Comparison of ENCODE assay signal across 8 cellular contexts in the genomic region with DNA sequence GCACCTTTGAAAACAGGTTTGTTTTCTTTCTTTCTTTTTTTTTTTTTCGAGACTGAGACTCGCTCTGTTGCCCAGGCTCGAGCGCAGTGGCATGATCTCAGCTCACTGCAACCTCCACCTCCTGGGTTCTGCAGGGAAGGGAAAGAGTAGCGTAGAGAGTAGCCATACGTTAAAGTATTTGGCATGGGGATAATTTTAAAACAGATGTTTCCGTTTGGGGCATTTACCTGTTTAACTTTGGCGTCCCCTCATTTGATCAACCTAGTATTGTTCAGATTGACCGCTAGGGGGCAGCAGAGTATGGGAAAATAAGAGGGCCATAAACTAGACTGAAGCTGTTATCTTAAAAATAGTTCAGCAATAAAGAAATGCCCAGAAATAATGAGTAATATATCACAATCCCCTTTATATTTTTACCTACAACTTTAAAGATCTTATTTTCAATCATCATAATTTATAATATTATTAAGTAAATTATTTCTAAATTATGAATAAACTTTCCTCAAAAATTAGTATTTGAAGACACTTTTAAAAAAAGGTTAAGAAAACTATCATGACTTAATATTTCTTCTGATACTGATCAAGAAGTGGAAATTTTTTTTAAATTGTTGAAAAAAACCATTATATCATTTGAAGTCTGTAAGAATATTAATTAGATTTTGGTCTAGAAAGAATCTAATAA. TPM values are rescaled to one million over a fixed set of nuclear protein-coding genes. Genes with fewer than 3 reads are reported as not detected.
DNase-seq lines count a peak whose midpoint lies in the region; ATAC-seq and TF ChIP-seq lines count a peak whose summit lies in the region.

No MANE protein-coding gene starts in this region.

- intact Hi-C loops in left colon (cut with DNase I, micrococcal nuclease) = no loop called here

- peaks cover 11% of the 10 kb centered on the region for H3K4me1 Mint-ChIP-seq in WTC11

- peaks cover 13% of the 10 kb centered on the region for H3K36me3 Mint-ChIP-seq in WTC11

- POLR2A ChIA-PET in WTC11 (lab: Charles Lee) = no interaction called here

- CTCF ChIA-PET in WTC11 (lab: Charles Lee) = interaction anchor here (0.5 to 1.7 kb wide), 10 partner anchors 13 to 399 kb away, joined by 3 to 14 read pairs (median 4); a partner anchor contains a TSS

- DNase-seq in NK-92 treated with Interleukin-12 subunit alpha and Interleukin-12 subunit beta, amount 100 ng/mL, for 24 hours (lab: John Stamatoyannopoulos, UW) = peak; percentile 56
- no peak for DNase-seq in NK-92 (lab: John Stamatoyannopoulos, UW; ENCODE audit: unreplicated experiment)
- DNase-seq in NCI-H2171 (lab: John Stamatoyannopoulos, UW) = peak; percentile 47
- DNase-seq in WTC11 (ENCODE audit: low spot score) = peak; percentile 58
- DNase-seq in cerebellar cortex (ENCODE audit: low spot score) = peak; percentile 79
- DNase-seq in left colon = peak; percentile 39 to 47
- peak; percentile 80 for DNase-seq in stimulated activated CD4-positive, alpha-beta T cell treated with anti-CD3 and anti-CD28 coated beads, Interleukin-4, amount 100 ng/mL, for 24 hours

- H3K4me3 Mint-ChIP-seq in WTC11 = peak overlapping the region; percentile 62

- ATAC-seq in HG02970 (IDR thresholded peaks at IDR 0.05; ENCODE audit: low FRiP score, unreplicated experiment) = peak; percentile 76
- ATAC-seq in WTC11 = peak; percentile 85
- peak; percentile 79 for ATAC-seq in left colon

- peak; percentile 82 for TF ChIP-seq CTCF in WTC11 (IDR thresholded peaks at IDR 0.05)

- peaks cover 30% of the 10 kb centered on the region for H3K9me3 Mint-ChIP-seq in WTC11

- no peaks in the 10 kb centered on the region for H3K27me3 Mint-ChIP-seq in WTC11 (ENCODE audit: low read depth)

- peak overlapping the region; percentile 92; the same call in 1 of the 2 replicates for H3K27ac Mint-ChIP-seq in WTC11

TF ChIP-seq in WTC11, 78 proteins besides CTCF, POLR2A, EP300 and RAD21:
- TF ChIP-seq CREM (CRISPR knock-in tag; IDR thresholded peaks at IDR 0.05) (no peak), ZNF396 (CRISPR knock-in tag; IDR thresholded peaks at IDR 0.05; ENCODE audit: borderline replicate concordance) (no peak), SOX15 (CRISPR knock-in tag; IDR thresholded peaks at IDR 0.05) (no peak), KAT7 (CRISPR knock-in tag; IDR thresholded peaks at IDR 0.05; ENCODE audit: borderline replicate concordance) (no peak), ZNF416 (CRISPR knock-in tag; IDR thresholded peaks at IDR 0.05) (no peak), NFYB (CRISPR knock-in tag; conservative IDR thresholded peaks at IDR 0.05; ENCODE audit: low read depth) (no peak), FOXK1 (CRISPR knock-in tag; IDR thresholded peaks at IDR 0.05) (no peak), TEAD1 (CRISPR knock-in tag; IDR thresholded peaks at IDR 0.05) (no peak), ZNF138 (CRISPR knock-in tag; conservative IDR thresholded peaks at IDR 0.05) (no peak), TEAD4 (CRISPR knock-in tag; IDR thresholded peaks at IDR 0.05) (no peak), JUN (CRISPR knock-in tag; IDR thresholded peaks at IDR 0.05) (no peak)
- TF ChIP-seq, protein P1, sequence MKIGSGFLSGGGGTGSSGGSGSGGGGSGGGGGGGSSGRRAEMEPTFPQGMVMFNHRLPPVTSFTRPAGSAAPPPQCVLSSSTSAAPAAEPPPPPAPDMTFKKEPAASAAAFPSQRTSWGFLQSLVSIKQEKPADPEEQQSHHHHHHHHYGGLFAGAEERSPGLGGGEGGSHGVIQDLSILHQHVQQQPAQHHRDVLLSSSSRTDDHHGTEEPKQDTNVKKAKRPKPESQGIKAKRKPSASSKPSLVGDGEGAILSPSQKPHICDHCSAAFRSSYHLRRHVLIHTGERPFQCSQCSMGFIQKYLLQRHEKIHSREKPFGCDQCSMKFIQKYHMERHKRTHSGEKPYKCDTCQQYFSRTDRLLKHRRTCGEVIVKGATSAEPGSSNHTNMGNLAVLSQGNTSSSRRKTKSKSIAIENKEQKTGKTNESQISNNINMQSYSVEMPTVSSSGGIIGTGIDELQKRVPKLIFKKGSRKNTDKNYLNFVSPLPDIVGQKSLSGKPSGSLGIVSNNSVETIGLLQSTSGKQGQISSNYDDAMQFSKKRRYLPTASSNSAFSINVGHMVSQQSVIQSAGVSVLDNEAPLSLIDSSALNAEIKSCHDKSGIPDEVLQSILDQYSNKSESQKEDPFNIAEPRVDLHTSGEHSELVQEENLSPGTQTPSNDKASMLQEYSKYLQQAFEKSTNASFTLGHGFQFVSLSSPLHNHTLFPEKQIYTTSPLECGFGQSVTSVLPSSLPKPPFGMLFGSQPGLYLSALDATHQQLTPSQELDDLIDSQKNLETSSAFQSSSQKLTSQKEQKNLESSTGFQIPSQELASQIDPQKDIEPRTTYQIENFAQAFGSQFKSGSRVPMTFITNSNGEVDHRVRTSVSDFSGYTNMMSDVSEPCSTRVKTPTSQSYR (CRISPR knock-in tag; IDR thresholded peaks at IDR 0.05) = no peak
- TF ChIP-seq, protein P2, sequence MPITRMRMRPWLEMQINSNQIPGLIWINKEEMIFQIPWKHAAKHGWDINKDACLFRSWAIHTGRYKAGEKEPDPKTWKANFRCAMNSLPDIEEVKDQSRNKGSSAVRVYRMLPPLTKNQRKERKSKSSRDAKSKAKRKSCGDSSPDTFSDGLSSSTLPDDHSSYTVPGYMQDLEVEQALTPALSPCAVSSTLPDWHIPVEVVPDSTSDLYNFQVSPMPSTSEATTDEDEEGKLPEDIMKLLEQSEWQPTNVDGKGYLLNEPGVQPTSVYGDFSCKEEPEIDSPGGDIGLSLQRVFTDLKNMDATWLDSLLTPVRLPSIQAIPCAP (CRISPR knock-in tag; IDR thresholded peaks at IDR 0.05) = no peak
- TF ChIP-seq, protein P3, sequence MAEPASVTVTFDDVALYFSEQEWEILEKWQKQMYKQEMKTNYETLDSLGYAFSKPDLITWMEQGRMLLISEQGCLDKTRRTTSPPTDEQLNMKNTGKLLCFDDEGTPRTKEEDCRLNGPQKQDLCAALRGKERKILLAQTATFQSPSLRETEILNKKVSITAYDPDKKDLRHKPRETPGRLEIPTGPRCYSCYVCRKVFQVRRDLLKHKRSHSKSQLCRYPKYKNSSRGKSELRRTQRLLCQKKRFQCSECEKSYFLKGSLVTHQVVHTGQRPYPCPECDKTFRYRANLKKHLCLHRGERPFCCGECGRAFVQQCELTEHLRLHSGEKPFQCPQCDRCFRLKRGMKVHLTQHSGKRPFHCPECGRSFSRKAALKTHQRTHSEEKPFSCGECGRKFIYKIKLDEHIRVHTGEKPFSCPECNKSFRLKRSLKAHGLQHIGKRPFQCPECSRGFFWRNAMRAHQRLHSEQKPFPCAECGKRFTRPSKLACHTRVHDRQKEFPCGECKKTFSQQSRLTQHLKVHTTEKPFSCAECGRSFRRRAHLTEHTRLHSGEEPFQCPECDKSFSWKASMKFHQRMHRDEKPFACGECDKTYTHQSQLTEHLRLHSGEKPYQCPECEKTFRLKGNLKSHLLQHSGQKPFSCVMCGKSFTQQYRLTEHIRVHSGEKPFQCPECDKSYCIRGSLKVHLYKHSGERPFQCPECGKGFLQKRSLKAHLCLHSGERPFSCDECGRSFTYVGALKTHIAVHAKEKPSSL (CRISPR knock-in tag; conservative IDR thresholded peaks at IDR 0.05) = no peak
- TF ChIP-seq, protein P4, sequence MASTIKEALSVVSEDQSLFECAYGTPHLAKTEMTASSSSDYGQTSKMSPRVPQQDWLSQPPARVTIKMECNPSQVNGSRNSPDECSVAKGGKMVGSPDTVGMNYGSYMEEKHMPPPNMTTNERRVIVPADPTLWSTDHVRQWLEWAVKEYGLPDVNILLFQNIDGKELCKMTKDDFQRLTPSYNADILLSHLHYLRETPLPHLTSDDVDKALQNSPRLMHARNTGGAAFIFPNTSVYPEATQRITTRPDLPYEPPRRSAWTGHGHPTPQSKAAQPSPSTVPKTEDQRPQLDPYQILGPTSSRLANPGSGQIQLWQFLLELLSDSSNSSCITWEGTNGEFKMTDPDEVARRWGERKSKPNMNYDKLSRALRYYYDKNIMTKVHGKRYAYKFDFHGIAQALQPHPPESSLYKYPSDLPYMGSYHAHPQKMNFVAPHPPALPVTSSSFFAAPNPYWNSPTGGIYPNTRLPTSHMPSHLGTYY (CRISPR knock-in tag; IDR thresholded peaks at IDR 0.05) = no peak
- TF ChIP-seq, protein P5, sequence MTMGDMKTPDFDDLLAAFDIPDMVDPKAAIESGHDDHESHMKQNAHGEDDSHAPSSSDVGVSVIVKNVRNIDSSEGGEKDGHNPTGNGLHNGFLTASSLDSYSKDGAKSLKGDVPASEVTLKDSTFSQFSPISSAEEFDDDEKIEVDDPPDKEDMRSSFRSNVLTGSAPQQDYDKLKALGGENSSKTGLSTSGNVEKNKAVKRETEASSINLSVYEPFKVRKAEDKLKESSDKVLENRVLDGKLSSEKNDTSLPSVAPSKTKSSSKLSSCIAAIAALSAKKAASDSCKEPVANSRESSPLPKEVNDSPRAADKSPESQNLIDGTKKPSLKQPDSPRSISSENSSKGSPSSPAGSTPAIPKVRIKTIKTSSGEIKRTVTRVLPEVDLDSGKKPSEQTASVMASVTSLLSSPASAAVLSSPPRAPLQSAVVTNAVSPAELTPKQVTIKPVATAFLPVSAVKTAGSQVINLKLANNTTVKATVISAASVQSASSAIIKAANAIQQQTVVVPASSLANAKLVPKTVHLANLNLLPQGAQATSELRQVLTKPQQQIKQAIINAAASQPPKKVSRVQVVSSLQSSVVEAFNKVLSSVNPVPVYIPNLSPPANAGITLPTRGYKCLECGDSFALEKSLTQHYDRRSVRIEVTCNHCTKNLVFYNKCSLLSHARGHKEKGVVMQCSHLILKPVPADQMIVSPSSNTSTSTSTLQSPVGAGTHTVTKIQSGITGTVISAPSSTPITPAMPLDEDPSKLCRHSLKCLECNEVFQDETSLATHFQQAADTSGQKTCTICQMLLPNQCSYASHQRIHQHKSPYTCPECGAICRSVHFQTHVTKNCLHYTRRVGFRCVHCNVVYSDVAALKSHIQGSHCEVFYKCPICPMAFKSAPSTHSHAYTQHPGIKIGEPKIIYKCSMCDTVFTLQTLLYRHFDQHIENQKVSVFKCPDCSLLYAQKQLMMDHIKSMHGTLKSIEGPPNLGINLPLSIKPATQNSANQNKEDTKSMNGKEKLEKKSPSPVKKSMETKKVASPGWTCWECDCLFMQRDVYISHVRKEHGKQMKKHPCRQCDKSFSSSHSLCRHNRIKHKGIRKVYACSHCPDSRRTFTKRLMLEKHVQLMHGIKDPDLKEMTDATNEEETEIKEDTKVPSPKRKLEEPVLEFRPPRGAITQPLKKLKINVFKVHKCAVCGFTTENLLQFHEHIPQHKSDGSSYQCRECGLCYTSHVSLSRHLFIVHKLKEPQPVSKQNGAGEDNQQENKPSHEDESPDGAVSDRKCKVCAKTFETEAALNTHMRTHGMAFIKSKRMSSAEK (CRISPR knock-in tag; IDR thresholded peaks at IDR 0.05; ENCODE audit: borderline replicate concordance) = no peak

RNA-seq across cellular contexts. Expression of a gene that starts 7.6 kb away (rescaled TPM):
- total RNA-seq in WTC11 (2021) = not detected in 3 replicates
- total RNA-seq in left colon = not detected

RNA-seq across cellular contexts. Expression of a gene that starts 17.5 kb away (rescaled TPM):
- total RNA-seq in WTC11 (2021) (25.6 to 30.4 TPM (median 26.5 TPM) in 3 replicates), left colon (10 to 100 TPM; 52.4 to 70.9 TPM)

RNA-seq across cellular contexts. Expression of a gene that starts 22.0 kb away (rescaled TPM):
- total RNA-seq in WTC11 (2021) = not detected in 3 replicates
- total RNA-seq in left colon = not detected

RNA-seq across cellular contexts. Expression of a gene that starts 39.7 kb away (rescaled TPM):
- total RNA-seq in WTC11 (2021) (not detected in 3 replicates), left colon (not detected)

RNA-seq across cellular contexts. Expression of a gene that starts 59.1 kb away (rescaled TPM):
- not detected in 3 replicates for total RNA-seq in WTC11 (2021)
- total RNA-seq in left colon = not detected
